Comparison of ENCODE assay signal across 25 cellular contexts in genomic region chr1:16239972-16240491, GRCh38. TPM values are rescaled to one million over a fixed set of nuclear protein-coding genes. Genes with fewer than 3 reads are reported as not detected.
DNase-seq lines count a peak whose midpoint lies in the region; ATAC-seq and TF ChIP-seq lines count a peak whose summit lies in the region.
"Had no signal": no experiment of that assay in that cellular context is flagged by ENCODE, and none has a peak within 500 bp of the region (broad histone marks: within the 10 kb centered on the region; RNA-seq: fewer than 3 reads in every experiment).

No MANE protein-coding gene starts in this region.

- H3K27me3 Mint-ChIP-seq in activated naive CD4-positive, alpha-beta T cell treated with anti-CD3 and anti-CD28 coated beads, Interleukin-2, amount 10 ng/mL, durations not matched to agents 7 days and 5 days, result no peaks in the 10 kb centered on the region
- no peaks in the 10 kb centered on the region; the same call in 1 of the 2 replicates for H3K27me3 Mint-ChIP-seq in WTC11 (ENCODE audit: low read depth)
- H3K27me3 Mint-ChIP-seq in central memory CD8-positive, alpha-beta T cell, result no peaks in the 10 kb centered on the region
- no peaks in the 10 kb centered on the region for H3K27me3 Mint-ChIP-seq in T-helper 2 cell treated with Interferon-gamma antibody and Interleukin-4, amounts not matched to agents 5 μg/mL and 100 μg/mL, for 36 hours (ENCODE audit: low read depth)
- H3K27me3 Mint-ChIP-seq: IgD-negative memory B cell had no signal

- POLR2A ChIA-PET in WTC11 (lab: Charles Lee), result interaction anchor here (0.6 kb wide), 1 partner anchor 676 kb away, joined by 6 read pairs; no protein-coding TSS in a partner anchor

- peaks cover 3% of the 10 kb centered on the region for H3K9me3 Mint-ChIP-seq in activated naive CD4-positive, alpha-beta T cell treated with anti-CD3 and anti-CD28 coated beads, Interleukin-2, amount 10 ng/mL, durations not matched to agents 7 days and 5 days
- H3K9me3 Mint-ChIP-seq in WTC11, result no peaks in the 10 kb centered on the region
- H3K9me3 Mint-ChIP-seq in central memory CD8-positive, alpha-beta T cell, result no peaks in the 10 kb centered on the region
- no peaks in the 10 kb centered on the region for H3K9me3 Mint-ChIP-seq in T-helper 2 cell treated with Interferon-gamma antibody and Interleukin-4, amounts not matched to agents 5 μg/mL and 100 μg/mL, for 36 hours
- H3K9me3 Mint-ChIP-seq: CD8-positive, alpha-beta memory T cell; IgD-negative memory B cell had no signal

- TF ChIP-seq CTCF in WTC11 (IDR thresholded peaks at IDR 0.05) (no peak), transverse colon (IDR thresholded peaks at IDR 0.05) (no peak)

- H3K9me3 ChIP-seq in transverse colon, result no peaks in the 10 kb centered on the region

- peak overlapping the region; percentile 42 for H3K27ac Mint-ChIP-seq in activated naive CD4-positive, alpha-beta T cell treated with anti-CD3 and anti-CD28 coated beads, Interleukin-2, amount 10 ng/mL, durations not matched to agents 7 days and 5 days
- H3K27ac Mint-ChIP-seq in WTC11, result peak overlapping the region; percentile 15; the same call in 1 of the 2 replicates
- peak overlapping the region; percentile 16 for H3K27ac Mint-ChIP-seq in central memory CD8-positive, alpha-beta T cell (ENCODE audit: low read depth)
- no peak overlapping the region for H3K27ac Mint-ChIP-seq in T-helper 2 cell treated with Interferon-gamma antibody and Interleukin-4, amounts not matched to agents 5 μg/mL and 100 μg/mL, for 36 hours

- H3K4me1 ChIP-seq in transverse colon, result peaks cover 11 to 23% (median 18%) of the 10 kb centered on the region in 4 donors

- no peak for DNase-seq in activated naive CD4-positive, alpha-beta T cell treated with anti-CD3 and anti-CD28 coated beads, Interleukin-2, amount 10 ng/mL, durations not matched to agents 7 days and 5 days
- no peak for DNase-seq in activated naive CD4-positive, alpha-beta T cell treated with anti-CD3 and anti-CD28 coated beads, Interleukin-2, amount 50 U/mL, for 16 hours
- DNase-seq in WTC11 (ENCODE audit: low spot score) (no peak), transverse colon (peak; percentile 5), activated gamma-delta T cell (lab: John Stamatoyannopoulos, UW) (no peak)
- DNase-seq in central memory CD8-positive, alpha-beta T cell (ENCODE audit: low spot score in 2 of 2), result no peak
- DNase-seq in T-helper 2 cell treated with Interferon-gamma antibody and Interleukin-4, amounts not matched to agents 5 μg/mL and 100 μg/mL, for 36 hours (ENCODE audit: low spot score), result no peak
- DNase-seq: C1 segment of cervical spinal cord; CD8-positive, alpha-beta memory T cell; DMS 273 treated with DMSO at 0.1 percent for 48 hours; DMS79 treated with DMSO at 0.1 percent for 48 hours; GF-D8; GOT3; HCEC 1CT; NCI-H1092; NCI-H1417 treated with DMSO at 0.1 percent for 48 hours; NCI-H1694 treated with DMSO at 0.1 percent for 48 hours; NCI-H2081 treated with DMSO at 0.1 percent for 48 hours; NCI-H2171; NCI-H226; NCI-H510A; NCI-H69; RPMI8226; SHP77 had no signal

- H3K4me3 ChIP-seq in transverse colon, result no peak overlapping the region

- no peak for TF ChIP-seq POLR2A in transverse colon (IDR thresholded peaks at IDR 0.05)

- no peaks in the 10 kb centered on the region for H3K36me3 ChIP-seq in transverse colon

- intact Hi-C loops in transverse colon (cut with DNase I; ENCODE audit: low total_unique reads), result loop anchor here (5.0 kb wide), 2 partner anchors 33 to 163 kb away; no protein-coding TSS in a partner anchor

- no peak overlapping the region for H3K4me3 Mint-ChIP-seq in activated naive CD4-positive, alpha-beta T cell treated with anti-CD3 and anti-CD28 coated beads, Interleukin-2, amount 10 ng/mL, durations not matched to agents 7 days and 5 days
- no peak overlapping the region for H3K4me3 Mint-ChIP-seq in WTC11
- H3K4me3 Mint-ChIP-seq in central memory CD8-positive, alpha-beta T cell, result no peak overlapping the region
- H3K4me3 Mint-ChIP-seq in T-helper 2 cell treated with Interferon-gamma antibody and Interleukin-4, amounts not matched to agents 5 μg/mL and 100 μg/mL, for 36 hours, result no peak overlapping the region

- no peaks in the 10 kb centered on the region for H3K27me3 ChIP-seq in transverse colon

- ATAC-seq in WTC11, result no peak
- ATAC-seq in central memory CD8-positive, alpha-beta T cell (replicated peaks; ENCODE audit: extremely low read depth, poor library complexity, severe bottlenecking), result no peak

- H3K27ac ChIP-seq in transverse colon, result no peak overlapping the region

- in situ Hi-C loops in transverse colon (cut with MboI; ENCODE audit: low pct_ligation_motif_present in 1 of 4, low pct_unique_long_range_greater_than_20kb in 1 of 4, low sequenced_read_pairs in 3 of 4), result no loop called here

- H3K36me3 Mint-ChIP-seq in activated naive CD4-positive, alpha-beta T cell treated with anti-CD3 and anti-CD28 coated beads, Interleukin-2, amount 10 ng/mL, durations not matched to agents 7 days and 5 days, result no peaks in the 10 kb centered on the region
- H3K36me3 Mint-ChIP-seq in WTC11, result no peaks in the 10 kb centered on the region
- H3K36me3 Mint-ChIP-seq in central memory CD8-positive, alpha-beta T cell (ENCODE audit: insufficient read depth), result peaks cover 22% of the 10 kb centered on the region
- H3K36me3 Mint-ChIP-seq in T-helper 2 cell treated with Interferon-gamma antibody and Interleukin-4, amounts not matched to agents 5 μg/mL and 100 μg/mL, for 36 hours (ENCODE audit: low read depth), result no peaks in the 10 kb centered on the region
- H3K36me3 Mint-ChIP-seq: IgD-negative memory B cell had no signal

- no peak for TF ChIP-seq EP300 in transverse colon (IDR thresholded peaks at IDR 0.05; ENCODE audit: low read depth)

- CTCF ChIA-PET in activated naive CD4-positive, alpha-beta T cell treated with anti-CD3 and anti-CD28 coated beads, Interleukin-2, amount 10 ng/mL, durations not matched to agents 7 days and 5 days (lab: Charles Lee), result no interaction called here
- CTCF ChIA-PET in WTC11 (lab: Charles Lee), result interaction anchor here (1.3 kb wide), 1 partner anchor 158 kb away, joined by 3 read pairs; no protein-coding TSS in a partner anchor

- 91% methylated on average over 2 of the region's 2 CpGs; no CpG with 5 or more reads in 1 of the 2 donors for WGBS in transverse colon (ENCODE audit: low coverage in 1 of 2), 2 donors

- H3K4me1 Mint-ChIP-seq in activated naive CD4-positive, alpha-beta T cell treated with anti-CD3 and anti-CD28 coated beads, Interleukin-2, amount 10 ng/mL, durations not matched to agents 7 days and 5 days, result peaks cover 41% of the 10 kb centered on the region
- H3K4me1 Mint-ChIP-seq in WTC11, result peaks cover 19% of the 10 kb centered on the region
- H3K4me1 Mint-ChIP-seq in central memory CD8-positive, alpha-beta T cell, result peaks cover 22% of the 10 kb centered on the region
- peaks cover 21% of the 10 kb centered on the region for H3K4me1 Mint-ChIP-seq in T-helper 2 cell treated with Interferon-gamma antibody and Interleukin-4, amounts not matched to agents 5 μg/mL and 100 μg/mL, for 36 hours (ENCODE audit: low read depth)

TF ChIP-seq in WTC11, 78 proteins besides CTCF, POLR2A, EP300 and RAD21:
- TF ChIP-seq MYBL2 (CRISPR knock-in tag; IDR thresholded peaks at IDR 0.05), result no peak
- TF ChIP-seq, protein P1, sequence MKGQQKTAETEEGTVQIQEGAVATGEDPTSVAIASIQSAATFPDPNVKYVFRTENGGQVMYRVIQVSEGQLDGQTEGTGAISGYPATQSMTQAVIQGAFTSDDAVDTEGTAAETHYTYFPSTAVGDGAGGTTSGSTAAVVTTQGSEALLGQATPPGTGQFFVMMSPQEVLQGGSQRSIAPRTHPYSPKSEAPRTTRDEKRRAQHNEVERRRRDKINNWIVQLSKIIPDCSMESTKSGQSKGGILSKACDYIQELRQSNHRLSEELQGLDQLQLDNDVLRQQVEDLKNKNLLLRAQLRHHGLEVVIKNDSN (CRISPR knock-in tag; IDR thresholded peaks at IDR 0.05), result no peak
- no peak for TF ChIP-seq KAT7 (CRISPR knock-in tag; IDR thresholded peaks at IDR 0.05; ENCODE audit: borderline replicate concordance)
- TF ChIP-seq NFATC4 (CRISPR knock-in tag; IDR thresholded peaks at IDR 0.05), result no peak
- TF ChIP-seq, protein P2, sequence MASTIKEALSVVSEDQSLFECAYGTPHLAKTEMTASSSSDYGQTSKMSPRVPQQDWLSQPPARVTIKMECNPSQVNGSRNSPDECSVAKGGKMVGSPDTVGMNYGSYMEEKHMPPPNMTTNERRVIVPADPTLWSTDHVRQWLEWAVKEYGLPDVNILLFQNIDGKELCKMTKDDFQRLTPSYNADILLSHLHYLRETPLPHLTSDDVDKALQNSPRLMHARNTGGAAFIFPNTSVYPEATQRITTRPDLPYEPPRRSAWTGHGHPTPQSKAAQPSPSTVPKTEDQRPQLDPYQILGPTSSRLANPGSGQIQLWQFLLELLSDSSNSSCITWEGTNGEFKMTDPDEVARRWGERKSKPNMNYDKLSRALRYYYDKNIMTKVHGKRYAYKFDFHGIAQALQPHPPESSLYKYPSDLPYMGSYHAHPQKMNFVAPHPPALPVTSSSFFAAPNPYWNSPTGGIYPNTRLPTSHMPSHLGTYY (CRISPR knock-in tag; IDR thresholded peaks at IDR 0.05), result no peak
- no peak for TF ChIP-seq FOXK1 (CRISPR knock-in tag; IDR thresholded peaks at IDR 0.05)
- TF ChIP-seq, protein P3, sequence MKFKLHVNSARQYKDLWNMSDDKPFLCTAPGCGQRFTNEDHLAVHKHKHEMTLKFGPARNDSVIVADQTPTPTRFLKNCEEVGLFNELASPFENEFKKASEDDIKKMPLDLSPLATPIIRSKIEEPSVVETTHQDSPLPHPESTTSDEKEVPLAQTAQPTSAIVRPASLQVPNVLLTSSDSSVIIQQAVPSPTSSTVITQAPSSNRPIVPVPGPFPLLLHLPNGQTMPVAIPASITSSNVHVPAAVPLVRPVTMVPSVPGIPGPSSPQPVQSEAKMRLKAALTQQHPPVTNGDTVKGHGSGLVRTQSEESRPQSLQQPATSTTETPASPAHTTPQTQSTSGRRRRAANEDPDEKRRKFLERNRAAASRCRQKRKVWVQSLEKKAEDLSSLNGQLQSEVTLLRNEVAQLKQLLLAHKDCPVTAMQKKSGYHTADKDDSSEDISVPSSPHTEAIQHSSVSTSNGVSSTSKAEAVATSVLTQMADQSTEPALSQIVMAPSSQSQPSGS (CRISPR knock-in tag; IDR thresholded peaks at IDR 0.05; ENCODE audit: borderline replicate concordance, low read depth), result no peak
- TF ChIP-seq TEAD4 (CRISPR knock-in tag; IDR thresholded peaks at IDR 0.05), result no peak
- no peak for TF ChIP-seq RELA (CRISPR knock-in tag; IDR thresholded peaks at IDR 0.05; ENCODE audit: borderline replicate concordance)
- no peak for TF ChIP-seq ETV6 (CRISPR knock-in tag; IDR thresholded peaks at IDR 0.05)
- TF ChIP-seq MXD4 (CRISPR knock-in tag; IDR thresholded peaks at IDR 0.05; ENCODE audit: borderline replicate concordance), result no peak
TF ChIP-seq in WTC11: peak in this region for 0.

RNA-seq across cellular contexts. Expression of gene CPLANE2, which starts 3.0 kb away (rescaled TPM):
- 3.9 to 5.0 TPM (median 4.9 TPM) in 3 replicates for total RNA-seq in WTC11 (2021)
- total RNA-seq in transverse colon, result 10 to 100 TPM in 1 of 4 donors, 1 to 10 TPM in 2, under 1 TPM in 1; 0.60 to 12.3 (median 4.3) TPM

RNA-seq across cellular contexts. Expression of gene ARHGEF19, which starts 27.6 kb away (rescaled TPM):
- 51.1 to 53.1 TPM (median 52.9 TPM) in 3 replicates for total RNA-seq in WTC11 (2021)
- total RNA-seq in transverse colon, result 10 to 100 TPM in 2 of 4 donors, 1 to 10 TPM in 2; 5.7 to 46.8 (median 10.8) TPM
